22 cellular contexts compared by ENCODE assay signal in genomic region chr22:20232781-20233180, GRCh38. TPM values are rescaled to one million over a fixed set of nuclear protein-coding genes. Genes with fewer than 3 reads are reported as not detected.
DNase-seq lines count a peak whose midpoint lies in the region; ATAC-seq, FAIRE-seq and TF ChIP-seq lines count a peak whose summit lies in the region.
"Had no signal": no experiment of that assay in that cellular context is flagged by ENCODE, and none has a peak within 500 bp of the region (broad histone marks: within the 10 kb centered on the region; RNA-seq: fewer than 3 reads in every experiment).

No MANE protein-coding gene starts in this region.

- H2AFZ ChIP-seq in Karpas-422 (ENCODE audit: low read length) = no peak overlapping the region
- H2AFZ ChIP-seq in K562 (ENCODE audit: low read depth, low read length) = no peak overlapping the region

- H3K4me2 ChIP-seq in BLaER1 treated with 17β-estradiol and CSF1 and Interleukin-3, amounts not matched to agents 10 nM and 100 nM = peak overlapping the region in 8 of 11 experiments; percentile 94 to 100 (median 98); a peak in 16 of 22 replicates
- H3K4me2 ChIP-seq in Karpas-422 (ENCODE audit: low read depth, low read length, poor library complexity, severe bottlenecking) (peak overlapping the region; percentile 51), K562 (ENCODE audit: insufficient read depth, low read length) (no peak overlapping the region)

- H3K9me3 ChIP-seq in BLaER1 treated with 17β-estradiol and CSF1 and Interleukin-3, amounts not matched to agents 10 nM and 100 nM (replicated peaks in 1 of 11) = no peaks in the 10 kb centered on the region
- no peaks in the 10 kb centered on the region for H3K9me3 ChIP-seq in Karpas-422 (ENCODE audit: low read length)
- H3K9me3 ChIP-seq in K562 (replicated peaks; ENCODE audit: control insufficient read depth, insufficient read depth, low read depth, low read length) = no peaks in the 10 kb centered on the region
- H3K9me3 ChIP-seq in SJCRH30 (replicated peaks) = no peaks in the 10 kb centered on the region
- no peaks in the 10 kb centered on the region for H3K9me3 ChIP-seq in breast epithelium
- H3K9me3 ChIP-seq: BE2C had no signal

- CTCF ChIA-PET in K562 (lab: Yijun Ruan, JAX; ENCODE audit: low intra/inter-chr PET ratio) = no interaction called here
- CTCF ChIA-PET in activated CD8-positive, alpha-beta T cell treated with anti-CD3 and anti-CD28 coated beads, Interleukin-2, amount 10 ng/mL, durations not matched to agents 7 days and 5 days (lab: Charles Lee) = no interaction called here

- no peak overlapping the region for H3K27ac Mint-ChIP-seq in activated CD8-positive, alpha-beta T cell treated with anti-CD3 and anti-CD28 coated beads, Interleukin-2, amount 10 ng/mL, durations not matched to agents 7 days and 5 days
- H3K27ac Mint-ChIP-seq: CD4-positive, alpha-beta memory T cell had no signal

- no peak for FAIRE-seq in K562 (lab: Jason Lieb, UNC)
- FAIRE-seq: G401.6, GM12891, GM19239, HTR-8/SVneo had no signal

- H3K9me3 Mint-ChIP-seq in activated CD8-positive, alpha-beta T cell treated with anti-CD3 and anti-CD28 coated beads, Interleukin-2, amount 10 ng/mL, durations not matched to agents 7 days and 5 days (ENCODE audit: insufficient read depth) = no peaks in the 10 kb centered on the region
- H3K9me3 Mint-ChIP-seq: CD4-positive, alpha-beta memory T cell had no signal

- H3K79me2 ChIP-seq in Karpas-422 (ENCODE audit: low read length) = no peaks in the 10 kb centered on the region
- H3K79me2 ChIP-seq in K562 (ENCODE audit: control insufficient read depth, insufficient read depth, low read length) = no peaks in the 10 kb centered on the region

- intact Hi-C loops in K562 (cut with micrococcal nuclease) (loop anchor here (10.0 kb wide), 1 partner anchor 258 kb away; no protein-coding TSS in a partner anchor), breast epithelium (cut with DNase I; ENCODE audit: low total_unique reads) (no loop called here)

- H3K36me3 Mint-ChIP-seq in activated CD8-positive, alpha-beta T cell treated with anti-CD3 and anti-CD28 coated beads, Interleukin-2, amount 10 ng/mL, durations not matched to agents 7 days and 5 days (ENCODE audit: low read depth) = no peaks in the 10 kb centered on the region
- H3K36me3 Mint-ChIP-seq: CD14-positive monocyte; CD4-positive, alpha-beta memory T cell had no signal

- H3K27me3 Mint-ChIP-seq in activated CD8-positive, alpha-beta T cell treated with anti-CD3 and anti-CD28 coated beads, Interleukin-2, amount 10 ng/mL, durations not matched to agents 7 days and 5 days (ENCODE audit: low read depth) = no peaks in the 10 kb centered on the region
- H3K27me3 Mint-ChIP-seq: CD4-positive, alpha-beta memory T cell had no signal

- no peak for TF ChIP-seq EP300 in K562 (IDR thresholded peaks at IDR 0.05; ENCODE audit: low read length)

- in situ Hi-C loops in K562 (cut with MboI) = no loop called here

- H3K4me1 Mint-ChIP-seq in activated CD8-positive, alpha-beta T cell treated with anti-CD3 and anti-CD28 coated beads, Interleukin-2, amount 10 ng/mL, durations not matched to agents 7 days and 5 days (ENCODE audit: low read depth) = peaks cover 4% of the 10 kb centered on the region
- H3K4me1 Mint-ChIP-seq: CD14-positive monocyte had no signal

- DNase-seq in DMS79 treated with DMSO at 0.1 percent for 48 hours (lab: John Stamatoyannopoulos, UW) (peak; percentile 2), DMS79 (lab: John Stamatoyannopoulos, UW) (no peak), Karpas-422 (no peak), K562 (ENCODE audit: extremely low read depth in 1 of 4, low spot score in 3 of 4) (no peak), SJCRH30 (no peak), breast epithelium (ENCODE audit: low spot score in 2 of 2) (no peak)
- DNase-seq in activated CD8-positive, alpha-beta T cell treated with anti-CD3 and anti-CD28 coated beads, Interleukin-2, amount 10 ng/mL, durations not matched to agents 7 days and 5 days = no peak
- DNase-seq: BE2C; Calu3; CD4-positive, alpha-beta memory T cell; GOT3; H7; IMR-90; Kasumi-1; KBM-7 had no signal

- H4K20me1 ChIP-seq in BLaER1 treated with 17β-estradiol and CSF1 and Interleukin-3, amounts not matched to agents 10 nM and 100 nM = no peaks in the 10 kb centered on the region; a peak in 1 of 22 replicates
- H4K20me1 ChIP-seq in Karpas-422 (ENCODE audit: insufficient read depth, low read depth, low read length) = no peaks in the 10 kb centered on the region
- H4K20me1 ChIP-seq in K562 (replicated peaks; ENCODE audit: control insufficient read depth, insufficient read depth, low read length) = peaks cover 77% of the 10 kb centered on the region

- no peak for ATAC-seq in K562
- no peak for ATAC-seq in activated CD8-positive, alpha-beta T cell treated with anti-CD3 and anti-CD28 coated beads, Interleukin-2, amount 10 ng/mL, durations not matched to agents 7 days and 5 days
- ATAC-seq: HCT116 had no signal

- TF ChIP-seq POLR2A in K562 (conservative IDR thresholded peaks at IDR 0.05) = no peak
- TF ChIP-seq POLR2A in breast epithelium (IDR thresholded peaks at IDR 0.05) = no peak

- no TSS peak for BruUV-seq in K562 (replicated peaks; lab: Mats Ljungman, UMichigan)

- TF ChIP-seq CTCF in K562 (IDR thresholded peaks at IDR 0.05 in 2 of 3, conservative IDR thresholded peaks at IDR 0.05 in 1 of 3; ENCODE audit: insufficient read depth in 2 of 3, low read depth in 1 of 3, low read length in 3 of 3) = no peak
- no peak for TF ChIP-seq CTCF in breast epithelium (IDR thresholded peaks at IDR 0.05)

- H3K9me1 ChIP-seq in K562 (ENCODE audit: control insufficient read depth, insufficient read depth, low read length) = peaks cover 11% of the 10 kb centered on the region

- TF ChIP-seq RAD21 in K562 (CRISPR knock-in tag; conservative IDR thresholded peaks at IDR 0.05 in 1 of 2, IDR thresholded peaks at IDR 0.05 in 1 of 2) = no peak

- POLR2A ChIA-PET in K562 (lab: Yijun Ruan, JAX) = interaction anchor here (0.5 kb wide), 1 partner anchor 103 kb away, joined by 3 read pairs; no protein-coding TSS in a partner anchor
- POLR2A ChIA-PET in activated CD8-positive, alpha-beta T cell treated with anti-CD3 and anti-CD28 coated beads, Interleukin-2, amount 10 ng/mL, durations not matched to agents 7 days and 5 days (lab: Charles Lee) = no interaction called here

- no peak overlapping the region for H3K4me3 Mint-ChIP-seq in activated CD8-positive, alpha-beta T cell treated with anti-CD3 and anti-CD28 coated beads, Interleukin-2, amount 10 ng/mL, durations not matched to agents 7 days and 5 days
- H3K4me3 Mint-ChIP-seq: CD14-positive monocyte; CD4-positive, alpha-beta memory T cell had no signal

- peaks cover 16 to 100% (median 99%) of the 10 kb centered on the region in 10 experiments for H3K4me1 ChIP-seq in BLaER1 treated with 17β-estradiol and CSF1 and Interleukin-3, amounts not matched to agents 10 nM and 100 nM
- H3K4me1 ChIP-seq in Karpas-422 (ENCODE audit: low read length) (peaks cover 45% of the 10 kb centered on the region), K562 (replicated peaks in 1 of 2; ENCODE audit: control insufficient read depth in 2 of 2, insufficient read depth in 2 of 2, low read length in 2 of 2) (peaks cover 0 to 56% of the 10 kb centered on the region in 2 experiments; a peak in 2 of 5 replicates), SJCRH30 (peaks cover 4% of the 10 kb centered on the region), breast epithelium (no peaks in the 10 kb centered on the region)

- WGBS in K562 (ENCODE audit: insufficient coverage, low coverage, missing lambda C conversion rate) = 1% methylated on average over 9 of the region's 9 CpGs

- H3K27ac ChIP-seq in BLaER1 treated with 17β-estradiol and CSF1 and Interleukin-3, amounts not matched to agents 10 nM and 100 nM = peak overlapping the region in 3 of 11 experiments; percentile 19 to 28 (median 21); a peak in 4 of 22 replicates
- H3K27ac ChIP-seq in Karpas-422 (ENCODE audit: low read length) (no peak overlapping the region), K562 (ENCODE audit: extremely low read depth, low read depth, low read length) (no peak overlapping the region), SJCRH30 (no peak overlapping the region), breast epithelium (no peak overlapping the region)

- H3K4me3 ChIP-seq in BLaER1 treated with 17β-estradiol and CSF1 and Interleukin-3, amounts not matched to agents 10 nM and 100 nM = no peak overlapping the region
- peak overlapping the region; percentile 30; the same call in 1 of the 2 replicates for H3K4me3 ChIP-seq in Karpas-422 (ENCODE audit: low read length)
- H3K4me3 ChIP-seq in K562 = no peak overlapping the region
- no peak overlapping the region for H3K4me3 ChIP-seq in SJCRH30
- no peak overlapping the region for H3K4me3 ChIP-seq in breast epithelium

- no peaks in the 10 kb centered on the region for H3K36me3 ChIP-seq in BLaER1 treated with 17β-estradiol and CSF1 and Interleukin-3, amounts not matched to agents 10 nM and 100 nM
- no peaks in the 10 kb centered on the region for H3K36me3 ChIP-seq in Karpas-422 (ENCODE audit: insufficient read depth, low read length)
- no peaks in the 10 kb centered on the region for H3K36me3 ChIP-seq in K562 (ENCODE audit: control insufficient read depth, insufficient read depth, low read length)
- no peaks in the 10 kb centered on the region for H3K36me3 ChIP-seq in SJCRH30
- no peaks in the 10 kb centered on the region for H3K36me3 ChIP-seq in breast epithelium
- H3K36me3 ChIP-seq: BE2C had no signal

- peaks cover 0 to 8% (median 0%) of the 10 kb centered on the region in 11 experiments; a peak in 1 of 22 replicates for H3K27me3 ChIP-seq in BLaER1 treated with 17β-estradiol and CSF1 and Interleukin-3, amounts not matched to agents 10 nM and 100 nM
- H3K27me3 ChIP-seq in Karpas-422 (ENCODE audit: low read length) = no peaks in the 10 kb centered on the region
- H3K27me3 ChIP-seq in K562 (ENCODE audit: control insufficient read depth in 2 of 2, insufficient read depth in 2 of 2, low read length in 2 of 2) = peaks cover 92 to 100% of the 10 kb centered on the region in 2 experiments
- H3K27me3 ChIP-seq in SJCRH30 = peaks cover 60% of the 10 kb centered on the region
- no peaks in the 10 kb centered on the region for H3K27me3 ChIP-seq in breast epithelium
- H3K27me3 ChIP-seq: BE2C had no signal

- peak overlapping the region in 3 of 11 experiments; percentile 13 to 85 (median 30); a peak in 2 of 22 replicates for H3K9ac ChIP-seq in BLaER1 treated with 17β-estradiol and CSF1 and Interleukin-3, amounts not matched to agents 10 nM and 100 nM
- peak overlapping the region; percentile 23; the same call in 1 of the 2 replicates for H3K9ac ChIP-seq in Karpas-422 (ENCODE audit: low read length)
- H3K9ac ChIP-seq in K562 (ENCODE audit: insufficient read depth in 1 of 2, low read depth in 2 of 2, low read length in 2 of 2) = peak overlapping the region in 1 of 2 experiments; percentile 27; a peak in 2 of 4 replicates

- no peaks in the 10 kb centered on the region for H3K9me2 ChIP-seq in Karpas-422 (replicated peaks; ENCODE audit: insufficient read depth, low read length)

RNA-seq across cellular contexts. Expression of gene RTN4R, which starts 35.3 kb away (rescaled TPM):
- total RNA-seq in Karpas-422 (2014; rRNA removed; shearing (Covaris generic); ENCODE audit: low replicate concordance) = 0.29 and 0.30 TPM in 2 replicates
- total RNA-seq in K562 (2011; cell fraction: chromatin; rRNA removed; ENCODE audit: low replicate concordance) = 0.62 and 4.8 TPM in 2 replicates
- 7.4 and 9.8 TPM in 2 replicates for total RNA-seq in K562 (2011; cell fraction: nucleolus; rRNA removed)
- total RNA-seq in K562 (2011; cell fraction: nucleoplasm; rRNA removed) = 3.2 and 3.7 TPM in 2 replicates
- total RNA-seq in K562 (2014; rRNA removed) (1.5 and 2.3 TPM in 2 replicates), K562 (2014; rRNA removed; fragmentation: Illumina TruSeq; extraction: Trizol) (not detected in 2 replicates), K562 (2015; rRNA removed; fragmentation: Illumina TruSeq; extraction: Trizol) (0.41 and 0.43 TPM in 2 replicates), K562 (2021) (2.8 and 3.0 TPM in 2 replicates), breast epithelium (1 to 10 TPM in 2 of 3 donors, under 1 TPM in 1; 0.48 to 2.0 (median 1.9) TPM)
- polyA plus RNA-seq in K562 (2011; rRNA removed) (1.3 and 4.4 TPM in 2 replicates), K562 (2014; fragmentation: Illumina TruSeq; extraction: Trizol) (0.46 TPM in 1 of 2 replicates, not detected in the other), K562 (2014; fragmentation: Nextera tagmentation; extraction: Ambion mirVana) (under 1 TPM in 1 of 2 experiments, not detected in 1; 0.04 TPM), K562 (2014; rRNA removed) (1.2 and 2.3 TPM in 2 replicates)
- 5.9 and 9.9 TPM in 2 replicates for polyA plus RNA-seq in K562 (2011; cell fraction: cytosol; rRNA removed)
- polyA plus RNA-seq in K562 (2011; cell fraction: nucleus; rRNA removed) = 2.9 and 3.5 TPM in 2 replicates
- polyA plus RNA-seq in K562 (2012) = 2.9 and 4.6 TPM in 2 replicates
- polyA minus RNA-seq in K562 (2011; rRNA and poly(A)+ RNA removed) = 1.0 and 1.5 TPM in 2 replicates
- 5.1 and 13.6 TPM in 2 replicates for polyA minus RNA-seq in K562 (2011; cell fraction: cytosol; rRNA and poly(A)+ RNA removed)
- polyA minus RNA-seq in K562 (2011; cell fraction: nucleus; rRNA and poly(A)+ RNA removed) = 0.40 and 1.3 TPM in 2 replicates
- total RNA-seq in SJCRH30 (2014; rRNA removed; shearing (Covaris generic)) = 0.10 and 0.30 TPM in 2 replicates
- total RNA-seq in activated CD8-positive, alpha-beta T cell treated with anti-CD3 and anti-CD28 coated beads, Interleukin-2, amount 10 ng/mL, durations not matched to agents 7 days and 5 days = 1 to 10 TPM; 3.7 to 3.8 TPM
- polyA plus RNA-seq: CD14-positive monocyte had no signal
